ENCODE assay signal across 1 cellular context in genomic region chr9:18976368-18977238, GRCh38.
A peak's percentile ranks its signal among the peaks of the same experiment; 100 is the strongest.
TF ChIP-seq lines count a peak whose summit lies in the region.

No MANE protein-coding gene starts in this region.

TF ChIP-seq in HEK293, 187 proteins besides CTCF, POLR2A, EP300 and RAD21 (continued from another document):
- TF ChIP-seq ZSCAN5A (tag by site-specific recombination; IDR thresholded peaks at IDR 0.05) (0 out of 2 replicates have a peak, but pooled peaks have one; percentile 56), HIC1 (tag by site-specific recombination; IDR thresholded peaks at IDR 0.05) (peak; percentile 99), KLF10 (tag by site-specific recombination; IDR thresholded peaks at IDR 0.05) (peak; percentile 90), ZNF416 (tag by site-specific recombination; IDR thresholded peaks at IDR 0.05) (no peak), ZNF133 (tag by site-specific recombination; IDR thresholded peaks at IDR 0.05) (no peak), ZNF670 (tag by site-specific recombination; IDR thresholded peaks at IDR 0.05; ENCODE audit: low read depth) (no peak), ZIC2 (tag by site-specific recombination; IDR thresholded peaks at IDR 0.05) (peak; percentile 73)
